Comparison of ENCODE assay signal across 8 cellular contexts in the genomic region with DNA sequence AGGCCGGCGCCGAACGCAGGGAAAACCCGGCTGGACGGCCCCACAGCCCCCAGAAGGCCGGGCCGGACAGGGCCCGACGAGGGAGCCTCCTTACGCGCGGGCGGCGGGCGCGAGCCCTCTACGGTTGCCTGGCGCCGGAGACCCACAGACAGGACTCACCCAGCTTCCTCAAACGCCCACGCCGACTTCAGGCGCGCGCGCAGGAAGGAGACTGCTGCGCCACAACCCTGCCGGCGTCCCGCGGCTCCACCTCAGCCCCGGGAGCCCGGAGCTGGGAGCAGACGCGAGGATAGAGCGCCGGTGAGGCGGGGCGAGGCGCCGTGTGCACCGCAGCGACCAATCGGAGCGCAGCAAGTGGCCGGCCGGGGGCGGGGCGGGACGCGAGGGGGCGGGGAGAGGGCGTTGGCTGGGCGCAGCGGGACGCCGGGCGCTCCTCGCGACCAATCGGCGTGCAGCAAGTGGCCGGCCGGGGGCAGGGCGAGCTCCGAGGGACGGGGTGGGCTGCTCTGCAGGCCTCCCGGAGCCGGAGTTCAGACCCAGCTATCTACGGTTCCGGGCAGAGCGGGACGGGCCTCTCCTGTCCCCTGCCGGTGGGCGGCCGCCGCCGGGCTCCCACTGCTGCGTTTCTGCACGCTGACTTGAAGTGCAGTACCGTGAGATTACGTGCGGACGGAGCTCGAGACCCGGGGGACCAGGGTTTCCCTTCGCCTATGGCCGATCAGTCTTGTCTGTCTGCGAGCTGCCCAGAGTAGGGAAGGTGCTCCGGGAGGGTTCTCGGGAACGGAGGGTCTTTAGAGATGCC. TPM values are rescaled to one million over a fixed set of nuclear protein-coding genes. Genes with fewer than 3 reads are reported as not detected.
DNase-seq lines count a peak whose midpoint lies in the region; ATAC-seq and TF ChIP-seq lines count a peak whose summit lies in the region.

Gene TMEM50B, minus strand, starts transcription at position 296 of the 802 bp plus-strand sequence. CDS start 11,089 bp downstream, outside the sequence.

- POLR2A ChIA-PET in activated CD4-positive, alpha-beta T cell treated with anti-CD3 and anti-CD28 coated beads, Interleukin-2, amount 10 ng/mL, durations not matched to agents 7 days and 5 days (lab: Charles Lee): interaction anchor here (0.5 to 2.1 kb wide), 3 partner anchors 11 to 64 kb away, joined by 3 to 15 read pairs (median 3); partner anchors contain the start of gene DNAJC28

- H3K27me3 ChIP-seq in left lung: no peaks in the 10 kb centered on the region

- H3K27me3 Mint-ChIP-seq in activated CD4-positive, alpha-beta T cell treated with anti-CD3 and anti-CD28 coated beads, Interleukin-2, amount 10 ng/mL, durations not matched to agents 7 days and 5 days: no peaks in the 10 kb centered on the region

- H3K36me3 Mint-ChIP-seq in activated CD4-positive, alpha-beta T cell treated with anti-CD3 and anti-CD28 coated beads, Interleukin-2, amount 10 ng/mL, durations not matched to agents 7 days and 5 days (ENCODE audit: low read depth): no peaks in the 10 kb centered on the region

- peaks cover 25% of the 10 kb centered on the region for H3K4me1 Mint-ChIP-seq in activated CD4-positive, alpha-beta T cell treated with anti-CD3 and anti-CD28 coated beads, Interleukin-2, amount 10 ng/mL, durations not matched to agents 7 days and 5 days

- peak within 1 kb of the TSS; percentile 72 to 90 for H3K4me3 ChIP-seq in left lung

- intact Hi-C loops in left lung (cut with DNase I): no loop called here

- H3K9me3 ChIP-seq in left lung: no peaks in the 10 kb centered on the region

- H3K27ac ChIP-seq in left lung: peak within 1 kb of the TSS; percentile 98 to 100

- H3K36me3 ChIP-seq in left lung: no peaks in the 10 kb centered on the region

- DNase-seq in C1 segment of cervical spinal cord (lab: John Stamatoyannopoulos, UW) (peak; percentile 67 to 99 (median 95)), NCI-H526 treated with DMSO at 0.1 percent for 48 hours (lab: John Stamatoyannopoulos, UW) (peak; percentile 95), cortex of kidney (lab: John Stamatoyannopoulos, UW) (peak; percentile 88), left lung (peak; percentile 96 to 100)
- DNase-seq in activated CD4-positive, alpha-beta T cell treated with anti-CD3 and anti-CD28 coated beads, Interleukin-2, amount 10 ng/mL, durations not matched to agents 7 days and 5 days: peak; percentile 93
- DNase-seq in stimulated activated CD4-positive, alpha-beta T cell treated with anti-CD3 and anti-CD28 coated beads, Interleukin-2, amount 100 ng/mL, for 48 hours: peak; percentile 94 to 96

- H3K4me3 Mint-ChIP-seq in activated CD4-positive, alpha-beta T cell treated with anti-CD3 and anti-CD28 coated beads, Interleukin-2, amount 10 ng/mL, durations not matched to agents 7 days and 5 days: peak within 1 kb of the TSS; percentile 90

- H3K9me3 Mint-ChIP-seq in activated CD4-positive, alpha-beta T cell treated with anti-CD3 and anti-CD28 coated beads, Interleukin-2, amount 10 ng/mL, durations not matched to agents 7 days and 5 days: no peaks in the 10 kb centered on the region

- peaks cover 6 to 31% of the 10 kb centered on the region in 2 donors for H3K4me1 ChIP-seq in left lung

- peak within 1 kb of the TSS; percentile 97 for H3K27ac Mint-ChIP-seq in activated CD4-positive, alpha-beta T cell treated with anti-CD3 and anti-CD28 coated beads, Interleukin-2, amount 10 ng/mL, durations not matched to agents 7 days and 5 days

- ATAC-seq in GM19328 (IDR thresholded peaks at IDR 0.05; ENCODE audit: unreplicated experiment): peak; percentile 86
- peak; percentile 86 for ATAC-seq in HG03520 (IDR thresholded peaks at IDR 0.05; ENCODE audit: unreplicated experiment)
- ATAC-seq in left lung: peak; percentile 98

- CTCF ChIA-PET in activated CD4-positive, alpha-beta T cell treated with anti-CD3 and anti-CD28 coated beads, Interleukin-2, amount 10 ng/mL, durations not matched to agents 7 days and 5 days (lab: Charles Lee): interaction anchor here (0.5 to 2.8 kb wide), 10 partner anchors 9 to 1280 kb away, joined by 3 to 20 read pairs (median 4); partner anchors contain the start of genes DNAJC28 and IFNAR1

- TF ChIP-seq CTCF in left lung (IDR thresholded peaks at IDR 0.05): peak in 1 of 2 donors; percentile 44

RNA-seq across cellular contexts. Expression of gene TMEM50B, which starts in this region (rescaled TPM):
- total RNA-seq in activated CD4-positive, alpha-beta T cell treated with anti-CD3 and anti-CD28 coated beads, Interleukin-2, amount 10 ng/mL, durations not matched to agents 7 days and 5 days: 10 to 100 TPM; 33.5 to 34.4 TPM
- 10 to 100 TPM; 45.6 to 57.5 TPM for total RNA-seq in left lung

Comparison
In these comparisons a context has a peak if more than half of its experiments do, and no peak if none do; other contexts are left out.
1. Peak in every context shown above with its lines: DNase-seq, ATAC-seq, H3K4me3 ChIP-seq and H3K27ac ChIP-seq.